Comparison of ENCODE assay signal across 20 cellular contexts in genomic region chr2:176447616-176448015, GRCh38.
DNase-seq lines count a peak whose midpoint lies in the region; ATAC-seq, FAIRE-seq and TF ChIP-seq lines count a peak whose summit lies in the region.
"Had no signal": no experiment of that assay in that cellular context is flagged by ENCODE, and none has a peak within 500 bp of the region (broad histone marks: within the 10 kb centered on the region; RNA-seq: fewer than 3 reads in every experiment).

No MANE protein-coding gene starts in this region.

- TF ChIP-seq EP300 in HepG2 (IDR thresholded peaks at IDR 0.05; ENCODE audit: low read depth in 2 of 2, low read length in 2 of 2) (no peak), HepG2 (CRISPR knock-in tag; IDR thresholded peaks at IDR 0.05; ENCODE audit: borderline replicate concordance) (no peak)

- no peaks in the 10 kb centered on the region for H3K9me2 ChIP-seq in PC-3 (replicated peaks; ENCODE audit: low read length)

- no peak for FAIRE-seq in HepG2 (lab: Jason Lieb, UNC)
- no peak for FAIRE-seq in endothelial cell of umbilical vein (lab: Jason Lieb, UNC)
- FAIRE-seq: A549, D721Med, G401.6, GM12891 had no signal

- DNase-seq in HepG2 (ENCODE audit: low spot score) (no peak), right lobe of liver (no peak), PC-3 (no peak), endothelial cell of umbilical vein (ENCODE audit: low read depth, low spot score) (no peak), NCI-H146 (lab: John Stamatoyannopoulos, UW) (no peak), NCI-H2171 treated with DMSO at 0.1 percent for 48 hours (lab: John Stamatoyannopoulos, UW) (no peak)
- DNase-seq: AML-193; Caco-2; Calu3; CD4-positive, alpha-beta T cell; CD8-positive, alpha-beta T cell; GF-D8 had no signal

- TF ChIP-seq RAD21 in HepG2 (CRISPR knock-in tag; IDR thresholded peaks at IDR 0.05) = no peak

- H2AFZ ChIP-seq in HepG2 (ENCODE audit: low read length) (no peak overlapping the region), PC-3 (ENCODE audit: low read length) (no peak overlapping the region), endothelial cell of umbilical vein (ENCODE audit: low read depth, low read length) (peak overlapping the region; percentile 26)

- TF ChIP-seq POLR2A in HepG2 (IDR thresholded peaks at IDR 0.05; ENCODE audit: insufficient read depth in 1 of 2, low read depth in 2 of 2, low read length in 2 of 2) = no peak
- TF ChIP-seq POLR2A in right lobe of liver (IDR thresholded peaks at IDR 0.05) = no peak
- TF ChIP-seq POLR2A in endothelial cell of umbilical vein (IDR thresholded peaks at IDR 0.05; ENCODE audit: low read depth, low read length) = no peak

- H3K4me2 ChIP-seq in HepG2 (ENCODE audit: low read depth, low read length) = no peak overlapping the region
- H3K4me2 ChIP-seq in PC-3 (ENCODE audit: low read length) = no peak overlapping the region
- H3K4me2 ChIP-seq in endothelial cell of umbilical vein (ENCODE audit: insufficient read depth, low read length) = no peak overlapping the region
- H3K4me2 ChIP-seq: A549 had no signal

- CTCF ChIA-PET in HepG2 (lab: Yijun Ruan, JAX; ENCODE audit: low intra/inter-chr PET ratio, low total read pairs) = no interaction called here
- CTCF ChIA-PET in PC-3 (lab: Charles Lee) = interaction anchor here (1.1 kb wide), 1 partner anchor 307 kb away, joined by 3 read pairs; no protein-coding TSS in a partner anchor
- CTCF ChIA-PET in endothelial cell of umbilical vein (lab: Charles Lee) = interaction anchor here (1.0 to 3.3 kb wide), 9 partner anchors 8 to 307 kb away, joined by 3 to 33 read pairs (median 12); no protein-coding TSS in a partner anchor

- no peaks in the 10 kb centered on the region for H3K36me3 ChIP-seq in HepG2 (replicated peaks in 1 of 2; ENCODE audit: control insufficient read depth in 1 of 2, insufficient read depth in 2 of 2, low read length in 2 of 2)
- H3K36me3 ChIP-seq in right lobe of liver = no peaks in the 10 kb centered on the region
- no peaks in the 10 kb centered on the region for H3K36me3 ChIP-seq in PC-3 (ENCODE audit: low read depth, low read length)
- H3K36me3 ChIP-seq in endothelial cell of umbilical vein (ENCODE audit: control insufficient read depth in 2 of 2, extremely low read depth in 1 of 2, insufficient read depth in 2 of 2, low read length in 2 of 2) = no peaks in the 10 kb centered on the region
- H3K36me3 ChIP-seq: BLaER1 treated with 17β-estradiol and CSF1 and Interleukin-3, amounts not matched to agents 10 nM and 100 nM had no signal

- WGBS in HepG2 (ENCODE audit: low lambda C conversion rate) = 0% methylated on average over 1 of the region's 1 CpG
- 67% methylated on average over 1 of the region's 1 CpG for WGBS in right lobe of liver (ENCODE audit: insufficient coverage, low coverage, low lambda C conversion rate, missing lambda C conversion rate)

- H3K27me3 ChIP-seq in HepG2 (ENCODE audit: control insufficient read depth in 1 of 2, insufficient read depth in 2 of 2, low read length in 2 of 2) = peaks cover 2 to 10% of the 10 kb centered on the region in 2 experiments; a peak in 2 of 5 replicates
- no peaks in the 10 kb centered on the region for H3K27me3 ChIP-seq in right lobe of liver
- H3K27me3 ChIP-seq in PC-3 (ENCODE audit: low read length) = no peaks in the 10 kb centered on the region
- H3K27me3 ChIP-seq in endothelial cell of umbilical vein (ENCODE audit: control insufficient read depth in 2 of 2, insufficient read depth in 2 of 2, low read length in 2 of 2) = no peaks in the 10 kb centered on the region
- H3K27me3 ChIP-seq: BLaER1 treated with 17β-estradiol and CSF1 and Interleukin-3, amounts not matched to agents 10 nM and 100 nM had no signal

- peaks cover 8% of the 10 kb centered on the region; the same call in 1 of the 2 replicates for H3K4me1 ChIP-seq in HepG2 (ENCODE audit: insufficient read depth, low read length)
- H3K4me1 ChIP-seq in right lobe of liver = no peaks in the 10 kb centered on the region
- H3K4me1 ChIP-seq in PC-3 (ENCODE audit: insufficient read depth, low read length) = peaks cover 30% of the 10 kb centered on the region
- H3K4me1 ChIP-seq in endothelial cell of umbilical vein (ENCODE audit: control insufficient read depth, extremely low read depth, insufficient read depth, low read length) = peaks cover 17% of the 10 kb centered on the region
- H3K4me1 ChIP-seq: Caco-2 had no signal

- TF ChIP-seq CTCF in HepG2 (CRISPR knock-in tag; IDR thresholded peaks at IDR 0.05) (no peak), right lobe of liver (IDR thresholded peaks at IDR 0.05) (no peak), PC-3 (conservative IDR thresholded peaks at IDR 0.05; ENCODE audit: low read depth, low read length) (no peak), endothelial cell of umbilical vein (IDR thresholded peaks at IDR 0.05; ENCODE audit: extremely low read depth in 1 of 2, insufficient read depth in 1 of 2, low read depth in 1 of 2, low read length in 2 of 2) (no peak)

- no peak overlapping the region for H3K9ac ChIP-seq in HepG2 (ENCODE audit: insufficient read depth, low read depth, low read length)
- H3K9ac ChIP-seq in PC-3 (ENCODE audit: low read length) = no peak overlapping the region
- H3K9ac ChIP-seq in endothelial cell of umbilical vein (replicated peaks; ENCODE audit: extremely low read depth, insufficient read depth, low read length) = no peak overlapping the region
- H3K9ac ChIP-seq: BLaER1 treated with 17β-estradiol and CSF1 and Interleukin-3, amounts not matched to agents 10 nM and 100 nM had no signal

- peaks cover 9% of the 10 kb centered on the region for H3F3A ChIP-seq in PC-3 (ENCODE audit: low read length, unreplicated experiment)

- dilution Hi-C loops in endothelial cell of umbilical vein (cut with MboI; ENCODE audit: extremely low pct_ligation_motif_present, low sequenced_read_pairs) = no loop called here

- no peaks in the 10 kb centered on the region for H3K9me3 ChIP-seq in HepG2 (ENCODE audit: low read length)
- H3K9me3 ChIP-seq in right lobe of liver = no peaks in the 10 kb centered on the region
- no peaks in the 10 kb centered on the region for H3K9me3 ChIP-seq in PC-3 (ENCODE audit: low read length)
- no peaks in the 10 kb centered on the region for H3K9me3 ChIP-seq in endothelial cell of umbilical vein (replicated peaks; ENCODE audit: control insufficient read depth, insufficient read depth, low read length)
- H3K9me3 ChIP-seq: A549; BLaER1 treated with 17β-estradiol and CSF1 and Interleukin-3, amounts not matched to agents 10 nM and 100 nM; Caco-2 had no signal

- no peak overlapping the region for H3K4me3 ChIP-seq in HepG2 (replicated peaks in 1 of 3; ENCODE audit: insufficient read depth in 1 of 3, low read depth in 2 of 3, low read length in 3 of 3)
- no peak overlapping the region for H3K4me3 ChIP-seq in right lobe of liver
- H3K4me3 ChIP-seq in PC-3 (ENCODE audit: low read length) = no peak overlapping the region
- H3K4me3 ChIP-seq in endothelial cell of umbilical vein (replicated peaks in 1 of 3; ENCODE audit: insufficient read depth in 1 of 3, low read depth in 1 of 3, low read length in 3 of 3) = no peak overlapping the region
- H3K4me3 ChIP-seq: A549; BLaER1 treated with 17β-estradiol and CSF1 and Interleukin-3, amounts not matched to agents 10 nM and 100 nM had no signal

- intact Hi-C loops in HepG2 (cut with micrococcal nuclease; ENCODE audit: unreplicated experiment) = no loop called here
- intact Hi-C loops in right lobe of liver (cut with DNase I) = no loop called here
- intact Hi-C loops in PC-3 (cut with micrococcal nuclease) = loop anchor here (2.0 to 10.0 kb wide), 2 partner anchors 311 to 367 kb away; no protein-coding TSS in a partner anchor
- intact Hi-C loops in endothelial cell of umbilical vein (cut with micrococcal nuclease) = no loop called here

- H3K79me2 ChIP-seq in HepG2 (ENCODE audit: insufficient read depth, low read length) (no peaks in the 10 kb centered on the region), PC-3 (ENCODE audit: low read length) (no peaks in the 10 kb centered on the region), endothelial cell of umbilical vein (ENCODE audit: control insufficient read depth, insufficient read depth, low read length) (no peaks in the 10 kb centered on the region)

- H3K27ac ChIP-seq in HepG2 (ENCODE audit: extremely low read length, insufficient read depth, low read length) (no peak overlapping the region), right lobe of liver (no peak overlapping the region), PC-3 (ENCODE audit: low read length) (0 out of 2 replicates have a peak overlapping the region, but pooled peaks have one; percentile 87), endothelial cell of umbilical vein (ENCODE audit: insufficient read depth, low read depth, low read length) (no peak overlapping the region)
- H3K27ac ChIP-seq: 22Rv1; A549; BLaER1 treated with 17β-estradiol and CSF1 and Interleukin-3, amounts not matched to agents 10 nM and 100 nM; C4-2B had no signal

- ATAC-seq in HepG2 = no peak
- no peak for ATAC-seq in right lobe of liver
- ATAC-seq in PC-3 = no peak
- ATAC-seq in GM18867 (IDR thresholded peaks at IDR 0.05; ENCODE audit: unreplicated experiment) = no peak
- ATAC-seq: A549; CD8-positive, alpha-beta T cell had no signal

- BruUV-seq in HepG2 (replicated peaks; lab: Mats Ljungman, UMichigan) (no TSS peak), PC-3 (replicated peaks; lab: Mats Ljungman, UMichigan) (no TSS peak), endothelial cell of umbilical vein (replicated peaks; lab: Mats Ljungman, UMichigan) (no TSS peak)

- H3K9me1 ChIP-seq in endothelial cell of umbilical vein (replicated peaks; ENCODE audit: control insufficient read depth, extremely low read depth, insufficient read depth, low read length) = no peaks in the 10 kb centered on the region

- H4K20me1 ChIP-seq in HepG2 (ENCODE audit: insufficient read depth, low read length) (no peaks in the 10 kb centered on the region), PC-3 (ENCODE audit: low read length) (no peaks in the 10 kb centered on the region), endothelial cell of umbilical vein (replicated peaks; ENCODE audit: control insufficient read depth, extremely low read depth, insufficient read depth, low read length) (no peaks in the 10 kb centered on the region)
- H4K20me1 ChIP-seq: BLaER1 treated with 17β-estradiol and CSF1 and Interleukin-3, amounts not matched to agents 10 nM and 100 nM had no signal

- in situ Hi-C loops in HepG2 (cut with HindIII; ENCODE audit: extremely low pct_ligation_motif_present, low pct_unique_long_range_greater_than_20kb) = no loop called here

- POLR2A ChIA-PET in HepG2 (lab: Yijun Ruan, JAX) = no interaction called here
- POLR2A ChIA-PET in PC-3 (lab: Charles Lee; ENCODE audit: unreplicated experiment) = interaction anchor here (0.6 kb wide), 1 partner anchor 308 kb away, joined by 13 read pairs; no protein-coding TSS in a partner anchor
- POLR2A ChIA-PET in endothelial cell of umbilical vein (lab: Charles Lee) = no interaction called here

TF ChIP-seq in HepG2, 621 proteins besides CTCF, POLR2A, EP300 and RAD21 (continues in another document):
- TF ChIP-seq HDAC2 (CRISPR knock-in tag; IDR thresholded peaks at IDR 0.05) = no peak
- no peak for TF ChIP-seq SRSF4 (IDR thresholded peaks at IDR 0.05; ENCODE audit: low read depth, low read length, poor library complexity, severe bottlenecking)

TF ChIP-seq in endothelial cell of umbilical vein, 7 proteins besides CTCF, POLR2A, EP300 and RAD21 (continues in another document):
- TF ChIP-seq EZH2 (IDR thresholded peaks at IDR 0.05; ENCODE audit: borderline replicate concordance, low read depth, low read length, severe bottlenecking) = no peak
- no peak for TF ChIP-seq FOS (IDR thresholded peaks at IDR 0.05; ENCODE audit: borderline replicate concordance, insufficient read depth, low read length)
